In genomic region chr15:57708047-57708446, GRCh38 we compare ENCODE assay signal across 8 cellular contexts. TPM values are rescaled to one million over a fixed set of nuclear protein-coding genes. Genes with fewer than 3 reads are reported as not detected.
DNase-seq lines count a peak whose midpoint lies in the region; ATAC-seq, FAIRE-seq and TF ChIP-seq lines count a peak whose summit lies in the region.

No MANE protein-coding gene starts in this region.

- peak overlapping the region; percentile 87 for H3K27ac ChIP-seq in CD4-positive, alpha-beta T cell (ENCODE audit: low read depth, low read length)
- H3K27ac ChIP-seq in ectodermal cell (ENCODE audit: insufficient read depth, low read depth, low read length, poor library complexity, severe bottlenecking) = no peak overlapping the region

- peaks cover 89% of the 10 kb centered on the region for H3K4me1 Mint-ChIP-seq in CD4-positive, alpha-beta T cell (ENCODE audit: low read depth)
- H3K4me1 Mint-ChIP-seq in nephron = peaks cover 61% of the 10 kb centered on the region

- peak overlapping the region; percentile 99 for H3K27ac Mint-ChIP-seq in CD4-positive, alpha-beta T cell
- H3K27ac Mint-ChIP-seq in nephron = peak overlapping the region; percentile 88 to 96 (median 96)

- H3K4me3 Mint-ChIP-seq in CD4-positive, alpha-beta T cell = peak overlapping the region; percentile 85
- H3K4me3 Mint-ChIP-seq in nephron = peak overlapping the region; percentile 94 to 97 (median 96)

- POLR2A ChIA-PET in CD4-positive, alpha-beta T cell (lab: Charles Lee) = interaction anchor here (0.7 to 2.1 kb wide), 3 partner anchors 13 to 121 kb away, joined by 3 to 14 read pairs (median 8); no protein-coding TSS in a partner anchor

- CTCF ChIA-PET in CD4-positive, alpha-beta T cell (lab: Charles Lee) = interaction anchor here (1.0 to 1.3 kb wide), 2 partner anchors 24 to 148 kb away, joined by 3 to 4 read pairs; no protein-coding TSS in a partner anchor

- no peaks in the 10 kb centered on the region for H3K9me3 Mint-ChIP-seq in CD4-positive, alpha-beta T cell
- H3K9me3 Mint-ChIP-seq in nephron = no peaks in the 10 kb centered on the region

- H3K36me3 ChIP-seq in NT2/D1 (ENCODE audit: insufficient read depth, insufficient read length, low read length) (peaks cover 43% of the 10 kb centered on the region), ectodermal cell (ENCODE audit: control insufficient read depth, insufficient read depth, low read length) (peaks cover 27% of the 10 kb centered on the region)

- H3K9ac ChIP-seq in NT2/D1 (ENCODE audit: insufficient read length, low read depth) = no peak overlapping the region

- H3K27me3 Mint-ChIP-seq in CD4-positive, alpha-beta T cell = no peaks in the 10 kb centered on the region
- H3K27me3 Mint-ChIP-seq in nephron (ENCODE audit: low read depth) = no peaks in the 10 kb centered on the region

- ATAC-seq in CD4-positive, alpha-beta T cell (ENCODE audit: poor library complexity) = no peak
- ATAC-seq in GM18520 (IDR thresholded peaks at IDR 0.05; ENCODE audit: unreplicated experiment) = no peak
- ATAC-seq in HG03439 (IDR thresholded peaks at IDR 0.05; ENCODE audit: unreplicated experiment) = no peak

- H3K4me3 ChIP-seq in NT2/D1 (ENCODE audit: insufficient read length, low read depth) (peak overlapping the region; percentile 95), ectodermal cell (ENCODE audit: insufficient read depth, low read depth, low read length) (peak overlapping the region; percentile 97)

- no peaks in the 10 kb centered on the region for H3K27me3 ChIP-seq in CD4-positive, alpha-beta T cell (ENCODE audit: control insufficient read depth, insufficient read depth, low read length)
- H3K27me3 ChIP-seq in NT2/D1 (ENCODE audit: insufficient read depth, insufficient read length) = no peaks in the 10 kb centered on the region
- peaks cover 6% of the 10 kb centered on the region for H3K27me3 ChIP-seq in ectodermal cell (ENCODE audit: control insufficient read depth, insufficient read depth, low read length, poor library complexity, severe bottlenecking)

- intact Hi-C loops in CD4-positive, alpha-beta T cell (cut with DNase I, micrococcal nuclease) = loop anchor here in 1 of 2 experiments (10.0 kb wide), 4 partner anchors 113 to 1977 kb away; partner anchors contain the start of genes BNIP2, MYZAP, RFX7 and ZNF280D

- H3K4me1 ChIP-seq in NT2/D1 (ENCODE audit: insufficient read depth, insufficient read length) (no peaks in the 10 kb centered on the region), ectodermal cell (ENCODE audit: control insufficient read depth, insufficient read depth, low read length) (peaks cover 9% of the 10 kb centered on the region)

- H3K9me3 ChIP-seq in CD4-positive, alpha-beta T cell (ENCODE audit: control insufficient read depth, low read length) = no peaks in the 10 kb centered on the region
- H3K9me3 ChIP-seq in NT2/D1 (ENCODE audit: insufficient read depth, low read length) = no peaks in the 10 kb centered on the region
- H3K9me3 ChIP-seq in ectodermal cell (ENCODE audit: control insufficient read depth, low read length) = no peaks in the 10 kb centered on the region

- no peak for FAIRE-seq in GM19239 (lab: Jason Lieb, UNC)

- 100% methylated on average over 3 of the region's 4 CpGs for WGBS in ectodermal cell, 2 experiments

- no peak for TF ChIP-seq CTCF in CD4-positive, alpha-beta T cell (IDR thresholded peaks at IDR 0.05)
- no peak for TF ChIP-seq CTCF in nephron (IDR thresholded peaks at IDR 0.05; ENCODE audit: unreplicated experiment in 3 of 3)

- H3K36me3 Mint-ChIP-seq in CD4-positive, alpha-beta T cell (ENCODE audit: low read depth) = peaks cover 62% of the 10 kb centered on the region
- peaks cover 53% of the 10 kb centered on the region for H3K36me3 Mint-ChIP-seq in nephron (ENCODE audit: low read depth)

- no peak for DNase-seq in CD4-positive, alpha-beta T cell
- no peak for DNase-seq in NT2/D1 (ENCODE audit: low read depth, low spot score)
- DNase-seq in NCI-H2081 treated with DMSO at 0.1 percent for 48 hours (lab: John Stamatoyannopoulos, UW) = no peak
- no peak for DNase-seq in GM19239 (ENCODE audit: insufficient read length, low spot score)

RNA-seq across cellular contexts. Expression of gene POLR2M, which starts 1.5 kb away (rescaled TPM):
- total RNA-seq in CD4-positive, alpha-beta T cell = 100 to 1,000 TPM in 1 of 2 experiments, 10 to 100 TPM in 1; 88.5 to 109 TPM
- polyA plus RNA-seq in ectodermal cell (2013, experiment 1 of 4) = 48.8 TPM
- polyA plus RNA-seq in ectodermal cell (2013, experiment 2 of 4) = 50.4 TPM
- 35.8 TPM for polyA plus RNA-seq in ectodermal cell (2013, experiment 3 of 4)
- 41.1 TPM for polyA plus RNA-seq in ectodermal cell (2013, experiment 4 of 4)
